Comparison of ENCODE assay signal across 1 cellular context in genomic region chr2:222944552-222944951, GRCh38.
TF ChIP-seq lines count a peak whose summit lies in the region.

No MANE protein-coding gene starts in this region.

TF ChIP-seq in IMR-90, 13 proteins besides CTCF, POLR2A, EP300 and RAD21 (continued from another document):
- no peak for TF ChIP-seq ELK1 (IDR thresholded peaks at IDR 0.05; ENCODE audit: borderline replicate concordance, low read depth, low read length)
TF ChIP-seq in IMR-90: peak in this region for 0.
